ENCODE assay signal across 8 cellular contexts in the genomic region with DNA sequence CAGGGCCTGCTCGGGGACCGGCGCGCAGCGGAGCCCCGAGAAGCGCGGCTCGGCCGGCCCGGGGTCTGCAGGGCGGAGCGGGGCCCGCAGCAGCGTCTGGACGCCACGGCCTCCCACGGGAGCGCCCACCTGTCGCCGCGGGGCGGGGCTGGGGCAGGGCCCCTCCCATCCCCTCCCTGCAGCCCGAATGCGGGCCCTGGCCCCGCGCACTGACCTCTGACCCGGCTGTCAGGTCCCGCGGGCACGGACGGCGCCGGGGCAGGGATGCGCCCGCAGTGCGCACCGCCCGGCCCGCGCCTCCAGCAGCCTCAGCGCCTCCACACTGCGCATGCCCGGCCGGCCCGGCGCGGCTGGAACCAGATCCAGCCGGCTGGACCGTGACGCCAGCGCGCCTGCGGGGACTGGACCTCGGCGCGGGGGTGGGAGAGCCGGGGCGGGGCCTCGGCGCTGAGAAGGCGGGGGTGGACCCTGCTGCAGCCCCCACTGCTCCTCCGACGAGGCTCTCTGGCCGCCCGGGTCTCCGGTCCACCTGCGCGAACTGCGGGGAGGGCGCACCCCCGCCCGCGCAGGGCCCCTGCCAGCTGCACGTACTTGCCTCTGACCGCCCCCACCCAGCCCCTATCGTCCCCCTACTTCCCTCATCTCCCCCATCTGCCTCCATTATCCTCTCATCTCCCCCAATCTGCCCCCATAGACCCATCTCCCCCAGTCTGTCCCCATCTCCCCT. TPM values are rescaled to one million over a fixed set of nuclear protein-coding genes. Genes with fewer than 3 reads are reported as not detected.
DNase-seq lines count a peak whose midpoint lies in the region; ATAC-seq and TF ChIP-seq lines count a peak whose summit lies in the region.

No MANE protein-coding gene starts in this region.

- peak overlapping the region; percentile 78 for H3K4me3 ChIP-seq in RWPE2 (ENCODE audit: severe bottlenecking)
- peak overlapping the region; percentile 57 to 75 (median 71) for H3K4me3 ChIP-seq in subcutaneous abdominal adipose tissue (ENCODE audit: low read depth in 1 of 5, low read length in 5 of 5)

- H3K27me3 Mint-ChIP-seq in activated naive CD4-positive, alpha-beta T cell treated with anti-CD3 and anti-CD28 coated beads for 36 hours (ENCODE audit: low read depth), result no peaks in the 10 kb centered on the region

- H3K9ac ChIP-seq in subcutaneous abdominal adipose tissue (ENCODE audit: low read length in 5 of 5), result peak overlapping the region in 3 of 5 donors; percentile 25 to 53 (median 41)

- DNase-seq in DMS153 treated with DMSO at 0.1 percent for 48 hours (lab: John Stamatoyannopoulos, UW; ENCODE audit: unreplicated experiment) (peak; percentile 77), HuH-7.5 (ENCODE audit: low spot score) (peak; percentile 99), RWPE2 (ENCODE audit: low spot score) (peak; percentile 90), germinal center (ENCODE audit: low spot score) (peak; percentile 92), nucleus accumbens (lab: John Stamatoyannopoulos, UW) (peak in 54 of 56 donors; percentile 10 to 93 (median 80))
- peak; percentile 87 for DNase-seq in activated naive CD4-positive, alpha-beta T cell treated with anti-CD3 and anti-CD28 coated beads for 36 hours

- H3K4me3 Mint-ChIP-seq in activated naive CD4-positive, alpha-beta T cell treated with anti-CD3 and anti-CD28 coated beads for 36 hours, result peak overlapping the region; percentile 67

- ATAC-seq in GM21526 (IDR thresholded peaks at IDR 0.05; ENCODE audit: low FRiP score, unreplicated experiment) (peak; percentile 49), RWPE2 (ENCODE audit: low read depth) (peak; percentile 74)

- H3K4me1 ChIP-seq in RWPE2 (ENCODE audit: insufficient read depth, poor library complexity, severe bottlenecking) (peaks cover 5% of the 10 kb centered on the region), subcutaneous abdominal adipose tissue (ENCODE audit: control insufficient read depth in 5 of 5, insufficient read depth in 5 of 5, low read length in 5 of 5) (peaks cover 0 to 31% (median 24%) of the 10 kb centered on the region in 5 donors)

- H3K27me3 ChIP-seq in RWPE2 (ENCODE audit: insufficient read depth, poor library complexity, severe bottlenecking) (no peaks in the 10 kb centered on the region), subcutaneous abdominal adipose tissue (ENCODE audit: control insufficient read depth in 5 of 5, insufficient read depth in 4 of 5, low read length in 5 of 5) (no peaks in the 10 kb centered on the region)

- no peak overlapping the region for H3K27ac Mint-ChIP-seq in activated naive CD4-positive, alpha-beta T cell treated with anti-CD3 and anti-CD28 coated beads for 36 hours

- peaks cover 3% of the 10 kb centered on the region for H3K36me3 Mint-ChIP-seq in activated naive CD4-positive, alpha-beta T cell treated with anti-CD3 and anti-CD28 coated beads for 36 hours (ENCODE audit: low read depth)

- intact Hi-C loops in activated naive CD4-positive, alpha-beta T cell treated with anti-CD3 and anti-CD28 coated beads for 36 hours (cut with micrococcal nuclease), result loop anchor here (2.0 kb wide), 1 partner anchor 37 kb away; no protein-coding TSS in a partner anchor

- H3K9me3 Mint-ChIP-seq in activated naive CD4-positive, alpha-beta T cell treated with anti-CD3 and anti-CD28 coated beads for 36 hours, result no peaks in the 10 kb centered on the region

- peaks cover 22% of the 10 kb centered on the region for H3K36me3 ChIP-seq in RWPE2 (ENCODE audit: low read depth)
- peaks cover 0 to 17% (median 13%) of the 10 kb centered on the region in 5 donors for H3K36me3 ChIP-seq in subcutaneous abdominal adipose tissue (ENCODE audit: control insufficient read depth in 5 of 5, insufficient read depth in 5 of 5, low read length in 5 of 5)

- peaks cover 34% of the 10 kb centered on the region for H3K4me1 Mint-ChIP-seq in activated naive CD4-positive, alpha-beta T cell treated with anti-CD3 and anti-CD28 coated beads for 36 hours (ENCODE audit: low read depth)

- no peak for TF ChIP-seq CTCF in RWPE2 (IDR thresholded peaks at IDR 0.05; ENCODE audit: poor library complexity, severe bottlenecking)

- CTCF ChIA-PET in activated naive CD4-positive, alpha-beta T cell treated with anti-CD3 and anti-CD28 coated beads for 36 hours (lab: Charles Lee), result interaction anchor here (1.0 to 2.3 kb wide), 2 partner anchors 16 to 34 kb away, joined by 4 to 8 read pairs; a partner anchor contains a TSS

- no peaks in the 10 kb centered on the region for H3K9me3 ChIP-seq in RWPE2 (ENCODE audit: severe bottlenecking)
- H3K9me3 ChIP-seq in subcutaneous abdominal adipose tissue (ENCODE audit: control insufficient read depth in 5 of 5, low read length in 5 of 5), result no peaks in the 10 kb centered on the region

- peak overlapping the region; percentile 77 for H3K27ac ChIP-seq in RWPE2 (ENCODE audit: poor library complexity, severe bottlenecking)
- H3K27ac ChIP-seq in subcutaneous abdominal adipose tissue (ENCODE audit: low read depth, low read length), result peak overlapping the region; percentile 54

RNA-seq across cellular contexts. Expression of a gene that starts 16.1 kb away (rescaled TPM):
- total RNA-seq in activated naive CD4-positive, alpha-beta T cell treated with anti-CD3 and anti-CD28 coated beads for 36 hours, result under 1 TPM; 0.57 to 0.62 TPM

RNA-seq across cellular contexts. Expression of a gene that starts 45.2 kb away (rescaled TPM):
- not detected for total RNA-seq in activated naive CD4-positive, alpha-beta T cell treated with anti-CD3 and anti-CD28 coated beads for 36 hours

RNA-seq across cellular contexts. Expression of a gene that starts 52.9 kb away (rescaled TPM):
- 10 to 100 TPM; 12.6 to 15.2 TPM for total RNA-seq in activated naive CD4-positive, alpha-beta T cell treated with anti-CD3 and anti-CD28 coated beads for 36 hours

RNA-seq across cellular contexts. Expression of a gene that starts 59.7 kb away (rescaled TPM):
- not detected for total RNA-seq in activated naive CD4-positive, alpha-beta T cell treated with anti-CD3 and anti-CD28 coated beads for 36 hours

Comparison
In these comparisons a context has a peak if more than half of its experiments do, and no peak if none do; other contexts are left out.
1. Peak in every context shown above with its lines: DNase-seq, ATAC-seq, H3K4me3 ChIP-seq and H3K27ac ChIP-seq.